ENCODE assay signal across 21 cellular contexts in genomic region chr19:14168259-14168972, GRCh38. TPM values are rescaled to one million over a fixed set of nuclear protein-coding genes. Genes with fewer than 3 reads are reported as not detected.
DNase-seq lines count a peak whose midpoint lies in the region; ATAC-seq and TF ChIP-seq lines count a peak whose summit lies in the region.
"Had no signal": no experiment of that assay in that cellular context is flagged by ENCODE, and none has a peak within 500 bp of the region (broad histone marks: within the 10 kb centered on the region; RNA-seq: fewer than 3 reads in every experiment).

No MANE protein-coding gene starts in this region.

- peak overlapping the region; percentile 84 for H3K27ac Mint-ChIP-seq in CD8-positive, alpha-beta T cell
- peak overlapping the region in 4 of 5 experiments; percentile 56 to 80 (median 62) for H3K27ac Mint-ChIP-seq in brain
- H3K27ac Mint-ChIP-seq in natural killer cell = peak overlapping the region in 1 of 2 donors; percentile 95
- H3K27ac Mint-ChIP-seq: activated CD8-positive, alpha-beta T cell treated with anti-CD3 and anti-CD28 coated beads for 36 hours; activated naive CD4-positive, alpha-beta T cell treated with anti-CD3 and anti-CD28 coated beads for 36 hours had no signal

- no peak overlapping the region for H2AFZ ChIP-seq in SK-N-SH (ENCODE audit: low read depth)

- WGBS in SK-N-SH (ENCODE audit: low lambda C conversion rate) = 84% methylated on average over 18 of the region's 19 CpGs
- WGBS in spleen, 5 donors = 82 to 87% (median 86%) methylated on average over 19 of the region's 19 CpGs

- intact Hi-C loops in CD8-positive, alpha-beta T cell (cut with DNase I, micrococcal nuclease) = no loop called here
- intact Hi-C loops in natural killer cell (cut with micrococcal nuclease) (loop anchor here (10.0 kb wide), 1 partner anchor 106 kb away; no protein-coding TSS in a partner anchor), spleen (cut with DNase I; ENCODE audit: low total_unique reads) (no loop called here)

- POLR2A ChIA-PET in SK-N-SH (lab: Yijun Ruan, JAX) = interaction anchor here (0.6 kb wide), 1 partner anchor 103 kb away, joined by 4 read pairs; no protein-coding TSS in a partner anchor
- POLR2A ChIA-PET in CD8-positive, alpha-beta T cell (lab: Charles Lee) = interaction anchor here (1.0 kb wide), 1 partner anchor 32 kb away, joined by 5 read pairs; the partner anchor contains the start of gene ASF1B

- H3K4me3 ChIP-seq in SK-N-SH (ENCODE audit: low read depth in 2 of 2, low read length in 1 of 2) (no peak overlapping the region), spleen (no peak overlapping the region)
- H3K4me3 ChIP-seq in CD8-positive, alpha-beta T cell (ENCODE audit: low read depth, low read length) = no peak overlapping the region
- H3K4me3 ChIP-seq: mucosa of descending colon, uterus had no signal

- DNase-seq in SK-N-SH (peak; percentile 79), natural killer cell (no peak), NCI-H82 treated with DMSO at 0.1 percent for 48 hours (lab: John Stamatoyannopoulos, UW; ENCODE audit: unreplicated experiment) (no peak), spleen (no peak)
- no peak for DNase-seq in CD8-positive, alpha-beta T cell
- no peak for DNase-seq in stimulated activated CD4-positive, alpha-beta T cell treated with anti-CD3 and anti-CD28 coated beads, Interleukin-4, amount 100 ng/mL, for 1 hour
- DNase-seq: activated CD8-positive, alpha-beta T cell treated with anti-CD3 and anti-CD28 coated beads for 36 hours; DMS153; HCEC 1CT; mucosa of descending colon; NCI-H1417 treated with DMSO at 0.1 percent for 48 hours; NCI-H2171; NCI-H748 treated with DMSO at 0.1 percent for 48 hours; SHP77; uterus had no signal

- H3K9ac ChIP-seq in SK-N-SH = no peak overlapping the region

- no peak for TF ChIP-seq POLR2A in spleen (IDR thresholded peaks at IDR 0.05)

- no peaks in the 10 kb centered on the region for H4K20me1 ChIP-seq in SK-N-SH (ENCODE audit: insufficient read depth)

- H3K4me1 Mint-ChIP-seq in CD8-positive, alpha-beta T cell (ENCODE audit: low read depth) = peaks cover 23% of the 10 kb centered on the region
- peaks cover 37% of the 10 kb centered on the region for H3K4me1 Mint-ChIP-seq in brain
- H3K4me1 Mint-ChIP-seq in natural killer cell = peaks cover 26 to 40% of the 10 kb centered on the region in 2 donors

- H3K4me2 ChIP-seq in SK-N-SH = no peak overlapping the region

- ATAC-seq in SK-N-SH treated with all-trans-retinoic acid at 6 μM for 48 hours = no peak
- ATAC-seq in CD8-positive, alpha-beta T cell = no peak
- no peak for ATAC-seq in natural killer cell

- CTCF ChIA-PET in SK-N-SH (lab: Yijun Ruan, JAX) = interaction anchor here (0.7 to 1.4 kb wide), 5 partner anchors 20 to 180 kb away, joined by 3 to 6 read pairs (median 3); partner anchors contain the start of gene ASF1B
- CTCF ChIA-PET in CD8-positive, alpha-beta T cell (lab: Charles Lee) = interaction anchor here (0.9 to 1.7 kb wide), 2 partner anchors 23 to 180 kb away, joined by 3 to 4 read pairs; no protein-coding TSS in a partner anchor

- H3K27me3 ChIP-seq in SK-N-SH (ENCODE audit: insufficient read depth) (no peaks in the 10 kb centered on the region), spleen (replicated peaks in 1 of 7) (peaks cover 0 to 34% (median 0%) of the 10 kb centered on the region in 7 donors)
- H3K27me3 ChIP-seq in CD8-positive, alpha-beta T cell (ENCODE audit: insufficient read depth, low read length) = no peaks in the 10 kb centered on the region
- H3K27me3 ChIP-seq: right atrium auricular region, uterus had no signal

- no peak for TF ChIP-seq CTCF in SK-N-SH (IDR thresholded peaks at IDR 0.05)
- no peak for TF ChIP-seq CTCF in CD8-positive, alpha-beta T cell (IDR thresholded peaks at IDR 0.05)
- no peak for TF ChIP-seq CTCF in brain (conservative IDR thresholded peaks at IDR 0.05)
- TF ChIP-seq CTCF in natural killer cell (IDR thresholded peaks at IDR 0.05) = no peak
- no peak for TF ChIP-seq CTCF in spleen (IDR thresholded peaks at IDR 0.05 in 8 of 11, conservative IDR thresholded peaks at IDR 0.05 in 3 of 11)

- H3K36me3 Mint-ChIP-seq in CD8-positive, alpha-beta T cell = peaks cover 30% of the 10 kb centered on the region
- peaks cover 41% of the 10 kb centered on the region for H3K36me3 Mint-ChIP-seq in brain
- H3K36me3 Mint-ChIP-seq in natural killer cell = no peaks in the 10 kb centered on the region

- H3K36me3 ChIP-seq in SK-N-SH (replicated peaks in 1 of 2; ENCODE audit: control insufficient read depth in 1 of 2, insufficient read depth in 2 of 2, low read length in 1 of 2) = peaks cover 0 to 5% of the 10 kb centered on the region in 2 experiments
- peaks cover 4% of the 10 kb centered on the region for H3K36me3 ChIP-seq in CD8-positive, alpha-beta T cell (ENCODE audit: insufficient read depth, low read length)
- H3K36me3 ChIP-seq in spleen = peaks cover 0 to 41% (median 6%) of the 10 kb centered on the region in 6 donors
- H3K36me3 ChIP-seq: uterus had no signal

- H3K79me2 ChIP-seq in SK-N-SH (ENCODE audit: insufficient read depth) = no peaks in the 10 kb centered on the region

- no peaks in the 10 kb centered on the region for H3K9me3 Mint-ChIP-seq in CD8-positive, alpha-beta T cell
- H3K9me3 Mint-ChIP-seq in brain = no peaks in the 10 kb centered on the region
- no peaks in the 10 kb centered on the region for H3K9me3 Mint-ChIP-seq in natural killer cell
- H3K9me3 Mint-ChIP-seq: activated CD8-positive, alpha-beta T cell treated with anti-CD3 and anti-CD28 coated beads for 36 hours; activated naive CD4-positive, alpha-beta T cell treated with anti-CD3 and anti-CD28 coated beads for 36 hours had no signal

- no peaks in the 10 kb centered on the region for H3F3A ChIP-seq in SK-N-SH (replicated peaks; ENCODE audit: insufficient read depth)

- TF ChIP-seq RAD21 in SK-N-SH (IDR thresholded peaks at IDR 0.05; ENCODE audit: low read length) = no peak

- H3K9me3 ChIP-seq in SK-N-SH (no peaks in the 10 kb centered on the region), spleen (no peaks in the 10 kb centered on the region)
- no peaks in the 10 kb centered on the region for H3K9me3 ChIP-seq in CD8-positive, alpha-beta T cell (ENCODE audit: low read length)
- H3K9me3 ChIP-seq: mucosa of descending colon, right atrium auricular region, uterus had no signal

- no peaks in the 10 kb centered on the region for H3K27me3 Mint-ChIP-seq in CD8-positive, alpha-beta T cell (ENCODE audit: low read depth)
- H3K27me3 Mint-ChIP-seq in brain = peaks cover 4% of the 10 kb centered on the region
- no peaks in the 10 kb centered on the region for H3K27me3 Mint-ChIP-seq in natural killer cell (ENCODE audit: low read depth in 2 of 2)
- H3K27me3 Mint-ChIP-seq: activated CD8-positive, alpha-beta T cell treated with anti-CD3 and anti-CD28 coated beads for 36 hours had no signal

- no peaks in the 10 kb centered on the region for H3K9me2 ChIP-seq in SK-N-SH

- H3K4me1 ChIP-seq in SK-N-SH (ENCODE audit: control insufficient read depth in 1 of 2, insufficient read depth in 2 of 2, low read depth in 1 of 2, low read length in 1 of 2) = peaks cover 0 to 18% of the 10 kb centered on the region in 2 experiments; a peak in 2 of 4 replicates
- peaks cover 31% of the 10 kb centered on the region for H3K4me1 ChIP-seq in CD8-positive, alpha-beta T cell (ENCODE audit: insufficient read depth, low read length)
- peaks cover 10 to 30% (median 25%) of the 10 kb centered on the region in 6 donors for H3K4me1 ChIP-seq in spleen
- H3K4me1 ChIP-seq: uterus had no signal

- peak overlapping the region; percentile 54 for H3K4me3 Mint-ChIP-seq in CD8-positive, alpha-beta T cell
- H3K4me3 Mint-ChIP-seq in brain = no peak overlapping the region
- H3K4me3 Mint-ChIP-seq in natural killer cell = peak overlapping the region; percentile 18
- H3K4me3 Mint-ChIP-seq: activated CD8-positive, alpha-beta T cell treated with anti-CD3 and anti-CD28 coated beads for 36 hours; activated naive CD4-positive, alpha-beta T cell treated with anti-CD3 and anti-CD28 coated beads for 36 hours had no signal

- H3K27ac ChIP-seq in SK-N-SH (ENCODE audit: low read depth in 2 of 2, low read length in 1 of 2) = peak overlapping the region in 1 of 2 experiments; percentile 45; a peak in 2 of 4 replicates
- H3K27ac ChIP-seq in CD8-positive, alpha-beta T cell (ENCODE audit: low read depth, low read length) = no peak overlapping the region
- peak overlapping the region in 3 of 8 donors; percentile 60 to 70 (median 65) for H3K27ac ChIP-seq in spleen
- H3K27ac ChIP-seq: 22Rv1, right atrium auricular region, VCaP had no signal

- no peak for TF ChIP-seq EP300 in SK-N-SH (IDR thresholded peaks at IDR 0.05; ENCODE audit: borderline replicate concordance in 1 of 2, low read depth in 1 of 2, low read length in 1 of 2)

TF ChIP-seq in SK-N-SH, 30 proteins besides CTCF, POLR2A, EP300 and RAD21 (continues in another document):
- TF ChIP-seq MXI1 (IDR thresholded peaks at IDR 0.05; ENCODE audit: low read depth, low read length) (peak; percentile 52; the same call in 1 of the 2 replicates), GABPA (IDR thresholded peaks at IDR 0.05; ENCODE audit: low read depth) (no peak)

TF ChIP-seq in SK-N-SH treated with all-trans-retinoic acid at 6 μM for 48 hours, 23 proteins besides CTCF, POLR2A, EP300 and RAD21 (continues in another document):
- TF ChIP-seq ZNF8 (CRISPR knock-in tag; IDR thresholded peaks at IDR 0.05) (no peak), GLIS3 (CRISPR knock-in tag; IDR thresholded peaks at IDR 0.05) (no peak)

RNA-seq across cellular contexts. Expression of gene ASF1B, which starts 32.0 kb away (rescaled TPM):
- polyA plus RNA-seq in SK-N-SH (2012; rRNA removed) (17.8 and 19.0 TPM in 2 replicates), brain (ENCODE audit: insufficient read depth, low read depth, low replicate concordance) (127 TPM), spleen (10 to 100 TPM in 2 of 3 donors, 1 to 10 TPM in 1; 3.8 to 12.5 (median 10.1) TPM)
- polyA plus RNA-seq in SK-N-SH (2012; cell fraction: cytosol; rRNA removed) = 12.3 and 20.2 TPM in 2 replicates
- 9.1 and 10.0 TPM in 2 replicates for polyA plus RNA-seq in SK-N-SH (2012; cell fraction: nucleus; rRNA removed)
- total RNA-seq in CD8-positive, alpha-beta T cell = 1 to 10 TPM in 1 of 2 experiments, under 1 TPM in 1; 0.60 to 1.6 TPM
- total RNA-seq in natural killer cell (1 to 10 TPM; 4.5 to 5.5 (median 4.8) TPM), spleen (10 to 100 TPM in 3 of 7 donors, 1 to 10 TPM in 4; 4.0 to 24.8 (median 7.0) TPM)

RNA-seq across cellular contexts. Expression of gene ADGRL1, which starts 37.6 kb away (rescaled TPM):
- polyA plus RNA-seq in SK-N-SH (2012; rRNA removed) = 13.4 TPM in 2 replicates
- 4.6 and 7.8 TPM in 2 replicates for polyA plus RNA-seq in SK-N-SH (2012; cell fraction: cytosol; rRNA removed)
- 30.2 and 34.8 TPM in 2 replicates for polyA plus RNA-seq in SK-N-SH (2012; cell fraction: nucleus; rRNA removed)
- total RNA-seq in CD8-positive, alpha-beta T cell = 10 to 100 TPM; 19.9 to 20.5 TPM
- polyA plus RNA-seq in brain (ENCODE audit: insufficient read depth, low read depth, low replicate concordance) = 78.5 TPM
- 10 to 100 TPM; 47.3 to 54.3 (median 52.7) TPM for total RNA-seq in natural killer cell
- total RNA-seq in spleen = 10 to 100 TPM in 6 of 7 donors, 1 to 10 TPM in 1; 10.0 to 21.1 (median 13.4) TPM
- polyA plus RNA-seq in spleen = 1 to 10 TPM; 1.8 to 5.8 (median 2.3) TPM

RNA-seq across cellular contexts. Expression of gene PRKACA, which starts 50.9 kb away (rescaled TPM):
- polyA plus RNA-seq in SK-N-SH (2012; rRNA removed) (17.2 and 48.4 TPM in 2 replicates), brain (ENCODE audit: insufficient read depth, low read depth, low replicate concordance) (235 TPM), spleen (10 to 100 TPM; 26.6 to 77.3 (median 31.4) TPM)
- 33.8 and 53.4 TPM in 2 replicates for polyA plus RNA-seq in SK-N-SH (2012; cell fraction: cytosol; rRNA removed)
- 32.5 and 44.9 TPM in 2 replicates for polyA plus RNA-seq in SK-N-SH (2012; cell fraction: nucleus; rRNA removed)
- 10 to 100 TPM; 37.0 to 40.8 TPM for total RNA-seq in CD8-positive, alpha-beta T cell
- total RNA-seq in natural killer cell (10 to 100 TPM; 68.6 to 71.8 (median 69.3) TPM), spleen (100 to 1,000 TPM in 6 of 7 donors, 10 to 100 TPM in 1; 87.7 to 256 (median 132) TPM)

Comparison
In these comparisons a context has a peak if more than half of its experiments do, and no peak if none do; other contexts are left out.
1. H3K4me3 Mint-ChIP-seq: peak in CD8-positive, alpha-beta T cell (single experiment) and natural killer cell (single experiment); none in brain (0 of 5).